In the genomic region with DNA sequence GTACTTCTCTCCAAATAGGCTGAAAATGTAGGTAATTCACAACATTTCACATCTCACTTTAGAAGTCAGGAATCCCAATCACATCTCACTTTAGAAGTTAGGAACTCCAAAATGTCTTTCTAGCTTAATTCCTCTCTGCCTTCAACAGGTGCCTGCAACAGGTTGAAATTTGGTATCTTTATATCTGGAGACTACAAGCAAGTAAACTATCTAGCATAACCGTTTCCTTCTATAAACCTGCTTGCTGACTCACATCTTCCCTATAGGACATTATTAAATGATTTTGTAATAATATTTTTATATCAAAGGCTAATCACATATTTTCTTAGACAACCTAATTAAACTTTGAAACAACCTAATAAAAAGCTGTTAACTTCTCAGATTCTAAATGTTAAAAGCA, we compare ENCODE assay signal across 37 cellular contexts.
"Had no signal": no experiment of that assay in that cellular context is flagged by ENCODE, and none has a peak within 500 bp of the region (broad histone marks: within the 10 kb centered on the region; RNA-seq: fewer than 3 reads in every experiment).

No MANE protein-coding gene starts in this region.

- H3K27me3 ChIP-seq: ascending aorta, cardiac muscle cell had no signal

- DNase-seq: activated CD4-positive, alpha-beta memory T cell treated with anti-CD3 and anti-CD28 coated beads, Interleukin-2, amount 10 ng/mL, durations not matched to agents 7 days and 5 days; activated CD4-positive, alpha-beta T cell treated with anti-CD3 and anti-CD28 coated beads for 1 hour; activated CD4-positive, alpha-beta T cell treated with anti-CD3 and anti-CD28 coated beads for 36 hours; activated CD4-positive, alpha-beta T cell treated with anti-CD3 and anti-CD28 coated beads for 48 hours; activated CD4-positive, alpha-beta T cell treated with anti-CD3 and anti-CD28 coated beads, Interleukin-2, amount 10 ng/mL, durations not matched to agents 7 days and 5 days; activated CD4-positive, alpha-beta T cell treated with anti-CD3 and anti-CD28 coated beads, Interleukin-2, amount 50 U/mL, for 48 hours; activated CD4-positive, CD25-positive, alpha-beta regulatory T cell; activated CD8-positive, alpha-beta memory T cell treated with anti-CD3 and anti-CD28 coated beads for 24 hours; activated CD8-positive, alpha-beta memory T cell treated with anti-CD3 and anti-CD28 coated beads, Interleukin-2, amount 10 ng/mL, durations not matched to agents 7 days and 5 days; activated CD8-positive, alpha-beta memory T cell treated with anti-CD3 and anti-CD28 coated beads, Interleukin-2, amount 50 U/mL, for 48 hours; activated CD8-positive, alpha-beta T cell treated with anti-CD3 and anti-CD28 coated beads, Interleukin-2, amount 10 ng/mL, durations not matched to agents 7 days and 5 days; activated effector memory CD4-positive, alpha-beta T cell treated with Interleukin-2 at 50 U/mL for 16 hours; activated gamma-delta T cell; activated naive CD4-positive, alpha-beta T cell treated with anti-CD3 and anti-CD28 coated beads, Interleukin-2, amount 10 ng/mL, durations not matched to agents 7 days and 5 days; activated naive CD4-positive, alpha-beta T cell treated with Interleukin-2 at 50 U/mL for 16 hours; activated naive CD8-positive, alpha-beta T cell treated with anti-CD3 and anti-CD28 coated beads, Interleukin-2, amount 10 ng/mL, durations not matched to agents 7 days and 5 days; activated naive CD8-positive, alpha-beta T cell treated with anti-CD3 and anti-CD28 coated beads, Interleukin-2, amount 50 U/mL, for 24 hours; activated T-cell treated with anti-CD3 and anti-CD28 coated beads, Interleukin-2, amount 50 U/mL, for 24 hours; activated T-cell treated with anti-CD3 and anti-CD28 coated beads, Interleukin-2, amount 50 U/mL, for 48 hours; amygdala; anterior cingulate cortex; caudate nucleus; cerebellar nuclear complex; T-cell; T-helper 17 cell; T1000 had no signal

- FAIRE-seq: bronchial epithelial cell, TTC549 had no signal

- H3K4me3 Mint-ChIP-seq: activated CD4-positive, alpha-beta memory T cell treated with anti-CD3 and anti-CD28 coated beads, Interleukin-2, amount 10 ng/mL, durations not matched to agents 7 days and 5 days; activated CD4-positive, alpha-beta T cell treated with anti-CD3 and anti-CD28 coated beads for 36 hours; activated CD4-positive, alpha-beta T cell treated with anti-CD3 and anti-CD28 coated beads, Interleukin-2, amount 10 ng/mL, durations not matched to agents 7 days and 5 days; activated CD8-positive, alpha-beta memory T cell treated with anti-CD3 and anti-CD28 coated beads, Interleukin-2, amount 10 ng/mL, durations not matched to agents 7 days and 5 days; activated CD8-positive, alpha-beta T cell treated with anti-CD3 and anti-CD28 coated beads, Interleukin-2, amount 10 ng/mL, durations not matched to agents 7 days and 5 days; activated naive CD4-positive, alpha-beta T cell treated with anti-CD3 and anti-CD28 coated beads, Interleukin-2, amount 10 ng/mL, durations not matched to agents 7 days and 5 days; activated naive CD4-positive, alpha-beta T cell treated with anti-CD3 and anti-CD28 coated beads, Interleukin-2, amount 50 U/mL, for 24 hours; activated naive CD8-positive, alpha-beta T cell; activated naive CD8-positive, alpha-beta T cell treated with anti-CD3 and anti-CD28 coated beads, Interleukin-2, amount 10 ng/mL, durations not matched to agents 7 days and 5 days; activated naive CD8-positive, alpha-beta T cell treated with anti-CD3 and anti-CD28 coated beads, Interleukin-2, amount 50 U/mL, for 24 hours; activated T-cell treated with anti-CD3 and anti-CD28 coated beads, Interleukin-2, amount 50 U/mL, for 24 hours; brain; central memory CD8-positive, alpha-beta T cell; T-cell; T-helper 17 cell had no signal

- H3K27me3 Mint-ChIP-seq: activated CD4-positive, alpha-beta memory T cell treated with anti-CD3 and anti-CD28 coated beads, Interleukin-2, amount 10 ng/mL, durations not matched to agents 7 days and 5 days; activated CD4-positive, alpha-beta T cell treated with anti-CD3 and anti-CD28 coated beads for 36 hours; activated CD4-positive, alpha-beta T cell treated with anti-CD3 and anti-CD28 coated beads, Interleukin-2, amount 10 ng/mL, durations not matched to agents 7 days and 5 days; activated CD8-positive, alpha-beta memory T cell treated with anti-CD3 and anti-CD28 coated beads, Interleukin-2, amount 10 ng/mL, durations not matched to agents 7 days and 5 days; activated naive CD4-positive, alpha-beta T cell treated with anti-CD3 and anti-CD28 coated beads, Interleukin-2, amount 10 ng/mL, durations not matched to agents 7 days and 5 days; activated naive CD4-positive, alpha-beta T cell treated with anti-CD3 and anti-CD28 coated beads, Interleukin-2, amount 50 U/mL, for 24 hours; activated naive CD8-positive, alpha-beta T cell; activated naive CD8-positive, alpha-beta T cell treated with anti-CD3 and anti-CD28 coated beads, Interleukin-2, amount 10 ng/mL, durations not matched to agents 7 days and 5 days; activated naive CD8-positive, alpha-beta T cell treated with anti-CD3 and anti-CD28 coated beads, Interleukin-2, amount 50 U/mL, for 24 hours; activated T-cell treated with anti-CD3 and anti-CD28 coated beads, Interleukin-2, amount 50 U/mL, for 24 hours; brain; central memory CD8-positive, alpha-beta T cell; T-cell; T-helper 17 cell had no signal

- H3K4me1 ChIP-seq: ascending aorta had no signal

- H3K4me1 Mint-ChIP-seq: brain, T-helper 17 cell had no signal

- ATAC-seq: activated CD4-positive, alpha-beta T cell treated with anti-CD3 and anti-CD28 coated beads for 36 hours; activated CD4-positive, CD25-positive, alpha-beta regulatory T cell treated with anti-CD3 and anti-CD28 coated beads, Interleukin-2, amount 50 U/mL, for 24 hours; activated CD8-positive, alpha-beta memory T cell treated with anti-CD3 and anti-CD28 coated beads, Interleukin-2, amount 10 ng/mL, durations not matched to agents 7 days and 5 days; activated CD8-positive, alpha-beta T cell treated with anti-CD3 and anti-CD28 coated beads, Interleukin-2, amount 10 ng/mL, durations not matched to agents 7 days and 5 days; activated naive CD8-positive, alpha-beta T cell treated with anti-CD3 and anti-CD28 coated beads, Interleukin-2, amount 50 U/mL, for 24 hours; T-cell; T-helper 17 cell had no signal

- H3K27ac Mint-ChIP-seq: activated CD4-positive, alpha-beta memory T cell treated with anti-CD3 and anti-CD28 coated beads, Interleukin-2, amount 10 ng/mL, durations not matched to agents 7 days and 5 days; activated CD4-positive, alpha-beta T cell treated with anti-CD3 and anti-CD28 coated beads for 36 hours; activated CD4-positive, alpha-beta T cell treated with anti-CD3 and anti-CD28 coated beads, Interleukin-2, amount 10 ng/mL, durations not matched to agents 7 days and 5 days; activated CD8-positive, alpha-beta memory T cell treated with anti-CD3 and anti-CD28 coated beads, Interleukin-2, amount 10 ng/mL, durations not matched to agents 7 days and 5 days; activated CD8-positive, alpha-beta T cell treated with anti-CD3 and anti-CD28 coated beads, Interleukin-2, amount 10 ng/mL, durations not matched to agents 7 days and 5 days; activated naive CD4-positive, alpha-beta T cell treated with anti-CD3 and anti-CD28 coated beads, Interleukin-2, amount 10 ng/mL, durations not matched to agents 7 days and 5 days; activated naive CD8-positive, alpha-beta T cell; activated naive CD8-positive, alpha-beta T cell treated with anti-CD3 and anti-CD28 coated beads, Interleukin-2, amount 10 ng/mL, durations not matched to agents 7 days and 5 days; activated naive CD8-positive, alpha-beta T cell treated with anti-CD3 and anti-CD28 coated beads, Interleukin-2, amount 50 U/mL, for 24 hours; activated T-cell treated with anti-CD3 and anti-CD28 coated beads, Interleukin-2, amount 50 U/mL, for 24 hours; activated T-helper 2 cell treated with anti-CD3 and anti-CD28 coated beads, Interferon-gamma antibody, Interleukin-2, Interleukin-4, amounts not matched to agents 10 μg/mL and 5 μg/mL and 100 μg/mL, durations not matched to agents 14 hours and 24 hours and 36 hours; brain; T-cell; T-helper 17 cell had no signal

- H3K4me3 ChIP-seq: ascending aorta, cardiac muscle cell had no signal

- H3K27ac ChIP-seq: ascending aorta, cardiac muscle cell, VCaP had no signal
